In genomic region chr20:41135187-41135887, GRCh38 we compare ENCODE assay signal across 8 cellular contexts. TPM values are rescaled to one million over a fixed set of nuclear protein-coding genes. Genes with fewer than 3 reads are reported as not detected.
A peak's percentile ranks its signal among the peaks of the same experiment; 100 is the strongest.
DNase-seq lines count a peak whose midpoint lies in the region; ATAC-seq and TF ChIP-seq lines count a peak whose summit lies in the region.

No MANE protein-coding gene starts in this region.

- no peaks in the 10 kb centered on the region for H3K9me3 ChIP-seq in neutrophil

- peaks cover 5 to 12% of the 10 kb centered on the region in 2 experiments for H3K4me1 ChIP-seq in neutrophil (ENCODE audit: control insufficient read depth in 1 of 2, insufficient read depth in 1 of 2, low read depth in 1 of 2, low read length in 1 of 2)

- H3K4me3 ChIP-seq in epithelial cell of proximal tubule (ENCODE audit: low read depth, low read length) (no peak overlapping the region), neutrophil (ENCODE audit: low read depth in 1 of 2, low read length in 1 of 2) (no peak overlapping the region)

- no peaks in the 10 kb centered on the region for H3K36me3 ChIP-seq in neutrophil

- intact Hi-C loops in Right ventricle myocardium superior (cut with DNase I) = loop anchor here (10.0 kb wide), 2 partner anchors 199 to 279 kb away; no protein-coding TSS in a partner anchor
- intact Hi-C loops in Right ventricle myocardium inferior (cut with DNase I) = loop anchor here (1.0 to 10.0 kb wide), 2 partner anchors 205 to 279 kb away; partner anchors contain the start of gene LPIN3

- peak; percentile 95 for TF ChIP-seq CTCF in epithelial cell of proximal tubule (conservative IDR thresholded peaks at IDR 0.05; ENCODE audit: low read depth, low read length)
- peak; percentile 57 for TF ChIP-seq CTCF in neutrophil (IDR thresholded peaks at IDR 0.05)

- ATAC-seq in Right ventricle myocardium superior (ENCODE audit: poor library complexity) (no peak), Right ventricle myocardium inferior (no peak), HG03439 (IDR thresholded peaks at IDR 0.05; ENCODE audit: unreplicated experiment) (no peak), GM18909 (IDR thresholded peaks at IDR 0.05; ENCODE audit: poor library complexity, unreplicated experiment) (no peak)

- DNase-seq in Right ventricle myocardium superior = peak; percentile 57
- DNase-seq in Right ventricle myocardium inferior (ENCODE audit: missing footprints) = no peak
- DNase-seq in NCI-H460 (ENCODE audit: extremely low read depth, low read depth) = peak; percentile 28
- DNase-seq in activated CD8-positive, alpha-beta memory T cell treated with anti-CD3 and anti-CD28 coated beads, Interleukin-2, amount 50 U/mL, for 4 hours = peak; percentile 70
- no peak for DNase-seq in epithelial cell of proximal tubule (ENCODE audit: low read depth)

- H3K27me3 ChIP-seq in neutrophil = peaks cover 85% of the 10 kb centered on the region

- H3K27ac ChIP-seq in neutrophil = no peak overlapping the region

RNA-seq across cellular contexts. Expression of gene PLCG1, which starts 2.0 kb away (rescaled TPM):
- total RNA-seq in Right ventricle myocardium superior (45.0 TPM), Right ventricle myocardium inferior (43.4 TPM), epithelial cell of proximal tubule (57.9 and 87.5 TPM in 2 replicates)
- total RNA-seq in NCI-H460 (2014; rRNA removed; shearing (Covaris generic)) = 15.4 and 16.4 TPM in 2 replicates
- 77.9 and 122 TPM in 2 replicates for polyA plus RNA-seq in NCI-H460 (2014; cell fraction: nucleus; rRNA removed)

Comparison
In these comparisons a context has a peak if more than half of its experiments do, and no peak if none do; other contexts are left out.
1. DNase-seq: peak in Right ventricle myocardium superior (single experiment), NCI-H460 (single experiment) and activated CD8-positive, alpha-beta memory T cell treated with anti-CD3 and anti-CD28 coated beads, Interleukin-2, amount 50 U/mL, for 4 hours (single experiment); none in Right ventricle myocardium inferior (single experiment) and epithelial cell of proximal tubule (single experiment).